ENCODE assay signal across 9 cellular contexts in genomic region chr2:69616755-69617154, GRCh38. TPM values are rescaled to one million over a fixed set of nuclear protein-coding genes. Genes with fewer than 3 reads are reported as not detected.
A peak's percentile ranks its signal among the peaks of the same experiment; 100 is the strongest.
DNase-seq lines count a peak whose midpoint lies in the region; TF ChIP-seq lines count a peak whose summit lies in the region.
"Had no signal": no experiment of that assay in that cellular context is flagged by ENCODE, and none has a peak within 500 bp of the region (broad histone marks: within the 10 kb centered on the region; RNA-seq: fewer than 3 reads in every experiment).

No MANE protein-coding gene starts in this region.

- DNase-seq in activated naive CD4-positive, alpha-beta T cell treated with Interleukin-2 at 50 U/mL for 16 hours: peak; percentile 50
- no peak for DNase-seq in activated naive CD4-positive, alpha-beta T cell (lab: John Stamatoyannopoulos, UW)
- peak; percentile 6 for DNase-seq in T follicular helper cell (ENCODE audit: low read depth)
- DNase-seq in effector CD4-positive, alpha-beta T cell: peak; percentile 24
- DNase-seq in thyroid gland: no peak
- no peak for DNase-seq in superior temporal gyrus (ENCODE audit: extremely low spot score)
- no peak for DNase-seq in NOMO-1 treated with DMSO at 0.1 percent for 48 hours (lab: John Stamatoyannopoulos, UW; ENCODE audit: unreplicated experiment)
- no peak for DNase-seq in OCI-M2 (lab: John Stamatoyannopoulos, UW; ENCODE audit: unreplicated experiment)
- DNase-seq: Peyer's patch had no signal

- peak overlapping the region in 2 of 3 donors; percentile 13 to 31 for H3K27ac ChIP-seq in thyroid gland
- H3K27ac ChIP-seq: Peyer's patch had no signal

- TF ChIP-seq POLR2A in thyroid gland (IDR thresholded peaks at IDR 0.05): no peak

- no peaks in the 10 kb centered on the region for H3K9me3 ChIP-seq in thyroid gland
- H3K9me3 ChIP-seq: Peyer's patch had no signal

- no peaks in the 10 kb centered on the region for H3K27me3 ChIP-seq in thyroid gland
- H3K27me3 ChIP-seq: Peyer's patch had no signal

- H3K36me3 ChIP-seq in thyroid gland: no peaks in the 10 kb centered on the region
- H3K36me3 ChIP-seq: Peyer's patch had no signal

- WGBS in thyroid gland, 2 donors: 23 to 41% methylated on average over 1 of the region's 1 CpG

- TF ChIP-seq CTCF in thyroid gland (IDR thresholded peaks at IDR 0.05): no peak

- intact Hi-C loops in thyroid gland (cut with DNase I): no loop called here

- no peak overlapping the region for H3K4me3 ChIP-seq in thyroid gland (replicated peaks in 1 of 3)
- H3K4me3 ChIP-seq: Peyer's patch had no signal

- peaks cover 57 to 72% of the 10 kb centered on the region in 2 donors for H3K4me1 ChIP-seq in thyroid gland

RNA-seq across cellular contexts. Expression of gene AAK1, which starts 26.8 kb away (rescaled TPM):
- total RNA-seq in thyroid gland: 100 to 1,000 TPM in 3 of 4 donors, 10 to 100 TPM in 1; 82.0 to 174 (median 144) TPM

Comparison
In these comparisons a context has a peak if more than half of its experiments do, and no peak if none do; other contexts are left out.
1. DNase-seq: peak in activated naive CD4-positive, alpha-beta T cell treated with Interleukin-2 at 50 U/mL for 16 hours (single experiment), T follicular helper cell (single experiment) and effector CD4-positive, alpha-beta T cell (single experiment); none in activated naive CD4-positive, alpha-beta T cell (0 of 4), thyroid gland (0 of 2), superior temporal gyrus (single experiment), NOMO-1 treated with DMSO at 0.1 percent for 48 hours (single experiment) and OCI-M2 (single experiment).